In the genomic region with DNA sequence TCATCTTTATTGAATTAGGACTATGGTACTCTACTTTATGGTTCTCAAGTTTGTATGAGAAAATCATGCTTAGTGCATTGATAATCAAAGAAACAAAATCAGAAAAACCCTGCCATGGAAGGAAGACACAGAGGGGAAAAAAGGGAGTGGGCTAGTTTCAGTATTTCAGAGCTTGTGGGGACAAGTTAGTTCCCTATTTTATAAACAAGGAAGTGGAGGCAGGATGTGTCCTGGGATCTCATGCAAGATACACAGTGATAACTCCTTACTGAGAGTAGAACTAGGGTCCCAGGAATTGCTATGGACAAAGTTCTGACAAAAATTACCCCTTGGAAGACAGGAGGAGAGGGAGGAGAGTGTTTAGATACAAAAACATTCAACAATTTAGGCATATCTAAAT, we compare ENCODE assay signal across 18 cellular contexts.
"Had no signal": no experiment of that assay in that cellular context is flagged by ENCODE, and none has a peak within 500 bp of the region (broad histone marks: within the 10 kb centered on the region; RNA-seq: fewer than 3 reads in every experiment).

No MANE protein-coding gene starts in this region.

- ATAC-seq: gastrocnemius medialis; left lobe of liver; naive thymus-derived CD4-positive, alpha-beta T cell; psoas muscle; stimulated activated memory B cell treated with anti-CD40 and anti-IgM and Interleukin-4, amounts not matched to agents 10 μg/mL and 1 μg/mL and 100 μg/mL, for 72 hours had no signal

- H3K4me3 Mint-ChIP-seq: naive thymus-derived CD4-positive, alpha-beta T cell; nephron progenitor cell; stimulated activated memory B cell treated with anti-CD40 and anti-IgM and Interleukin-4, amounts not matched to agents 10 μg/mL and 1 μg/mL and 100 μg/mL, for 72 hours; stimulated activated naive CD8-positive, alpha-beta T cell treated with anti-CD3 and anti-CD28 coated beads, Interleukin-15, Interleukin-2, amounts not matched to agents 100 ng/mL and 50 ng/mL, for 24 hours had no signal

- H3K27ac Mint-ChIP-seq: naive thymus-derived CD4-positive, alpha-beta T cell; nephron progenitor cell; stimulated activated memory B cell treated with anti-CD40 and anti-IgM and Interleukin-4, amounts not matched to agents 10 μg/mL and 1 μg/mL and 100 μg/mL, for 72 hours; stimulated activated naive CD8-positive, alpha-beta T cell treated with anti-CD3 and anti-CD28 coated beads, Interleukin-15, Interleukin-2, amounts not matched to agents 100 ng/mL and 50 ng/mL, for 24 hours had no signal

- H3K4me1 Mint-ChIP-seq: naive thymus-derived CD4-positive, alpha-beta T cell; nephron progenitor cell; stimulated activated memory B cell treated with anti-CD40 and anti-IgM and Interleukin-4, amounts not matched to agents 10 μg/mL and 1 μg/mL and 100 μg/mL, for 72 hours had no signal

- H3K9me3 Mint-ChIP-seq: stimulated activated memory B cell treated with anti-CD40 and anti-IgM and Interleukin-4, amounts not matched to agents 10 μg/mL and 1 μg/mL and 100 μg/mL, for 72 hours; stimulated activated naive CD8-positive, alpha-beta T cell treated with anti-CD3 and anti-CD28 coated beads, Interleukin-15, Interleukin-2, amounts not matched to agents 100 ng/mL and 50 ng/mL, for 24 hours had no signal

- H3K36me3 Mint-ChIP-seq: naive thymus-derived CD4-positive, alpha-beta T cell; stimulated activated memory B cell treated with anti-CD40 and anti-IgM and Interleukin-4, amounts not matched to agents 10 μg/mL and 1 μg/mL and 100 μg/mL, for 72 hours had no signal

- H3K27me3 Mint-ChIP-seq: stimulated activated memory B cell treated with anti-CD40 and anti-IgM and Interleukin-4, amounts not matched to agents 10 μg/mL and 1 μg/mL and 100 μg/mL, for 72 hours; stimulated activated naive CD8-positive, alpha-beta T cell treated with anti-CD3 and anti-CD28 coated beads, Interleukin-15, Interleukin-2, amounts not matched to agents 100 ng/mL and 50 ng/mL, for 24 hours had no signal

- DNase-seq: effector memory CD4-positive, alpha-beta T cell; gastrocnemius medialis; islet precursor cell; mammary epithelial cell; naive thymus-derived CD4-positive, alpha-beta T cell; nephron progenitor cell; psoas muscle; retina; right lobe of liver; spleen; stimulated activated CD4-positive, alpha-beta T cell treated with anti-CD3 and anti-CD28 coated beads, Interleukin-15, amount 100 ng/mL, for 24 hours; stimulated activated CD4-positive, alpha-beta T cell treated with anti-CD3 and anti-CD28 coated beads, Interleukin-1b, Interleukin-23, amount 100 ng/mL, for 48 hours; stimulated activated CD4-positive, alpha-beta T cell treated with anti-CD3 and anti-CD28 coated beads, Interleukin-4, amount 100 ng/mL, for 24 hours; testis; upper lobe of right lung had no signal
